ENCODE assay signal across 14 cellular contexts in genomic region chr20:39800111-39800510, GRCh38.
A peak's percentile ranks its signal among the peaks of the same experiment; 100 is the strongest.
DNase-seq lines count a peak whose midpoint lies in the region; ATAC-seq, FAIRE-seq and TF ChIP-seq lines count a peak whose summit lies in the region.
"Had no signal": no experiment of that assay in that cellular context is flagged by ENCODE, and none has a peak within 500 bp of the region (broad histone marks: within the 10 kb centered on the region; RNA-seq: fewer than 3 reads in every experiment).

No MANE protein-coding gene starts in this region.

- ATAC-seq in GM19324 (IDR thresholded peaks at IDR 0.05; ENCODE audit: low FRiP score, unreplicated experiment) = peak; percentile 45
- peak; percentile 53 for ATAC-seq in HG03064 (IDR thresholded peaks at IDR 0.05; ENCODE audit: low read depth, unreplicated experiment)
- ATAC-seq: GM23338 had no signal

- DNase-seq in A172 (ENCODE audit: low spot score) = peak; percentile 57
- DNase-seq in cardiac fibroblast (ENCODE audit: low read depth in 2 of 2) = peak; percentile 16 to 66
- no peak for DNase-seq in NCI-H2107 treated with DMSO at 0.1 percent for 48 hours (lab: John Stamatoyannopoulos, UW; ENCODE audit: unreplicated experiment)
- DNase-seq in T-helper 2 cell = no peak
- DNase-seq in D721Med (ENCODE audit: insufficient read length, low spot score) = no peak
- DNase-seq in NCI-H1048 (lab: John Stamatoyannopoulos, UW) = no peak
- DNase-seq: head of caudate nucleus; NCI-H1417; stimulated activated naive B cell treated with anti-CD40 and anti-IgM and Interleukin-4, amounts not matched to agents 10 μg/mL and 1 μg/mL and 100 μg/mL, for 72 hours; T-helper 1 cell had no signal

- H3K4me3 ChIP-seq in cardiac fibroblast (replicated peaks in 1 of 2; ENCODE audit: low read depth in 2 of 2, low read length in 2 of 2) = no peak overlapping the region
- H3K4me3 ChIP-seq: GM23338, prostate gland had no signal

- no peak for FAIRE-seq in D721Med (lab: Jason Lieb, UNC)

- no peak for TF ChIP-seq CTCF in cardiac fibroblast (IDR thresholded peaks at IDR 0.05; ENCODE audit: low read depth, low read length)
- TF ChIP-seq CTCF in D721Med (IDR thresholded peaks at IDR 0.05; ENCODE audit: insufficient read depth, missing control alignments) = no peak

Comparison
In these comparisons a context has a peak if more than half of its experiments do, and no peak if none do; other contexts are left out.
1. DNase-seq: peak in A172 (single experiment) and cardiac fibroblast (2 of 2); none in NCI-H2107 treated with DMSO at 0.1 percent for 48 hours (single experiment), T-helper 2 cell (0 of 5), D721Med (single experiment) and NCI-H1048 (single experiment).